In genomic region chr5:12793373-12793772, GRCh38 we compare ENCODE assay signal across 38 cellular contexts.
"Had no signal": no experiment of that assay in that cellular context is flagged by ENCODE, and none has a peak within 500 bp of the region (broad histone marks: within the 10 kb centered on the region; RNA-seq: fewer than 3 reads in every experiment).

No MANE protein-coding gene starts in this region.

- H3K27ac Mint-ChIP-seq: activated B cell treated with CpG ODN at 0.5 μM for 24 hours; activated CD4-positive, alpha-beta memory T cell treated with anti-CD3 and anti-CD28 coated beads for 36 hours; activated CD4-positive, alpha-beta T cell treated with anti-CD3 and anti-CD28 coated beads, Interleukin-2, amount 10 ng/mL, durations not matched to agents 24 days and 14 days; activated CD8-positive, alpha-beta T cell treated with anti-CD3 and anti-CD28 coated beads for 36 hours; activated naive CD4-positive, alpha-beta T cell treated with anti-CD3 and anti-CD28 coated beads for 36 hours; activated naive CD4-positive, alpha-beta T cell treated with anti-CD3 and anti-CD28 coated beads, Interleukin-2, amount 50 U/mL, for 72 hours; activated naive CD8-positive, alpha-beta T cell treated with anti-CD3 and anti-CD28 coated beads for 36 hours; activated T-cell treated with anti-CD3 and anti-CD28 coated beads, Interleukin-2, amount 50 U/mL, for 72 hours; activated T-helper 1 cell treated with anti-CD3 and anti-CD28 coated beads, Interleukin-12 subunit alpha, Interleukin-12 subunit beta, Interleukin-2, Interleukin-4 antibody, amounts not matched to agents 30 ng/mL and 10 ng/mL and 1 ng/mL, durations not matched to agents 14 hours and 24 hours and 36 hours; activated T-helper 17 cell treated with anti-CD3 and anti-CD28 coated beads, Interleukin-2, amount 50 U/mL, for 72 hours; brain; T-cell; T-helper 1 cell treated with Interleukin-12 subunit alpha and Interleukin-12 subunit beta and Interleukin-4 antibody, amounts not matched to agents 30 μg/mL and 1 μg/mL, for 36 hours; T-helper 2 cell treated with Interferon-gamma antibody and Interleukin-4, amounts not matched to agents 5 μg/mL and 100 μg/mL, for 36 hours had no signal

- H3K36me3 Mint-ChIP-seq: activated CD4-positive, alpha-beta memory T cell treated with anti-CD3 and anti-CD28 coated beads for 36 hours; activated naive CD8-positive, alpha-beta T cell treated with anti-CD3 and anti-CD28 coated beads for 36 hours; brain; T-cell had no signal

- DNase-seq: activated B cell treated with CpG ODN at 0.5 μM for 24 hours; activated CD4-positive, alpha-beta memory T cell treated with anti-CD3 and anti-CD28 coated beads for 36 hours; activated CD4-positive, alpha-beta T cell treated with anti-CD3 and anti-CD28 coated beads for 4 hours; activated CD4-positive, alpha-beta T cell treated with anti-CD3 and anti-CD28 coated beads, Interleukin-2, amount 10 ng/mL, durations not matched to agents 24 days and 14 days; activated CD4-positive, alpha-beta T cell treated with anti-CD3 and anti-CD28 coated beads, Interleukin-2, amount 50 U/mL, for 1 hour; activated CD4-positive, alpha-beta T cell treated with anti-CD3 and anti-CD28 coated beads, Interleukin-2, amount 50 U/mL, for 4 hours; activated CD4-positive, CD25-positive, alpha-beta regulatory T cell treated with anti-CD3 and anti-CD28 coated beads, Interleukin-2, amount 50 U/mL, for 72 hours; activated CD8-positive, alpha-beta memory T cell treated with anti-CD3 and anti-CD28 coated beads, Interleukin-2, amount 50 U/mL, for 4 hours; activated CD8-positive, alpha-beta T cell treated with anti-CD3 and anti-CD28 coated beads for 36 hours; activated effector memory CD4-positive, alpha-beta T cell treated with anti-CD3 and anti-CD28 coated beads, Interleukin-2, amount 50 U/mL, for 16 hours; activated gamma-delta T cell treated with Interleukin-2 at 50 U/mL for 16 hours; activated naive CD4-positive, alpha-beta T cell; activated naive CD4-positive, alpha-beta T cell treated with anti-CD3 and anti-CD28 coated beads for 36 hours; activated naive CD4-positive, alpha-beta T cell treated with anti-CD3 and anti-CD28 coated beads, Interleukin-2, amount 50 U/mL, for 16 hours; activated naive CD8-positive, alpha-beta T cell treated with anti-CD3 and anti-CD28 coated beads for 36 hours; activated T-cell treated with anti-CD3 and anti-CD28 coated beads for 4 hours; activated T-cell treated with anti-CD3 and anti-CD28 coated beads, Interleukin-2, amount 50 U/mL, for 1 hour; activated T-cell treated with anti-CD3 and anti-CD28 coated beads, Interleukin-2, amount 50 U/mL, for 4 hours; activated T-cell treated with anti-CD3 and anti-CD28 coated beads, Interleukin-2, amount 50 U/mL, for 72 hours; adrenal gland; amniotic stem cell; caudate nucleus; cerebellar nuclear complex; T-cell; T-helper 2 cell; T-helper 9 cell had no signal

- ATAC-seq: activated CD8-positive, alpha-beta T cell treated with anti-CD3 and anti-CD28 coated beads for 36 hours; activated naive CD4-positive, alpha-beta T cell treated with anti-CD3 and anti-CD28 coated beads, Interleukin-2, amount 50 U/mL, for 72 hours; activated T-cell treated with anti-CD3 and anti-CD28 coated beads, Interleukin-2, amount 50 U/mL, for 4 hours; activated T-cell treated with anti-CD3 and anti-CD28 coated beads, Interleukin-2, amount 50 U/mL, for 72 hours; activated T-helper 17 cell treated with anti-CD3 and anti-CD28 coated beads, Interleukin-2, amount 50 U/mL, for 72 hours; T-cell had no signal

- H3K4me1 ChIP-seq: adrenal gland, ascending aorta had no signal

- H3K9me3 ChIP-seq: adrenal gland, ascending aorta had no signal

- H3K27me3 Mint-ChIP-seq: activated B cell treated with CpG ODN at 0.5 μM for 24 hours; activated CD4-positive, alpha-beta memory T cell treated with anti-CD3 and anti-CD28 coated beads for 36 hours; activated CD4-positive, alpha-beta T cell treated with anti-CD3 and anti-CD28 coated beads, Interleukin-2, amount 10 ng/mL, durations not matched to agents 24 days and 14 days; activated CD8-positive, alpha-beta T cell treated with anti-CD3 and anti-CD28 coated beads for 36 hours; activated naive CD8-positive, alpha-beta T cell treated with anti-CD3 and anti-CD28 coated beads for 36 hours; activated T-helper 17 cell treated with anti-CD3 and anti-CD28 coated beads, Interleukin-2, amount 50 U/mL, for 72 hours; central memory CD8-positive, alpha-beta T cell; T-cell had no signal

- H3K4me3 ChIP-seq: adrenal gland, ascending aorta, cardiac muscle cell had no signal

- H3K27ac ChIP-seq: adrenal gland, ascending aorta, cardiac muscle cell, VCaP had no signal

- H3K27me3 ChIP-seq: adrenal gland, ascending aorta, cardiac muscle cell had no signal

- H3K4me3 Mint-ChIP-seq: activated B cell treated with CpG ODN at 0.5 μM for 24 hours; activated CD4-positive, alpha-beta memory T cell treated with anti-CD3 and anti-CD28 coated beads for 36 hours; activated CD4-positive, alpha-beta T cell treated with anti-CD3 and anti-CD28 coated beads, Interleukin-2, amount 10 ng/mL, durations not matched to agents 24 days and 14 days; activated CD8-positive, alpha-beta T cell treated with anti-CD3 and anti-CD28 coated beads for 36 hours; activated naive CD4-positive, alpha-beta T cell treated with anti-CD3 and anti-CD28 coated beads for 36 hours; activated naive CD8-positive, alpha-beta T cell treated with anti-CD3 and anti-CD28 coated beads for 36 hours; activated T-cell treated with anti-CD3 and anti-CD28 coated beads, Interleukin-2, amount 50 U/mL, for 4 hours; activated T-cell treated with anti-CD3 and anti-CD28 coated beads, Interleukin-2, amount 50 U/mL, for 72 hours; activated T-helper 1 cell treated with anti-CD3 and anti-CD28 coated beads, Interleukin-12 subunit alpha, Interleukin-12 subunit beta, Interleukin-2, Interleukin-4 antibody, amounts not matched to agents 30 ng/mL and 10 ng/mL and 1 ng/mL, durations not matched to agents 14 hours and 24 hours and 36 hours; activated T-helper 17 cell treated with anti-CD3 and anti-CD28 coated beads, Interleukin-2, amount 50 U/mL, for 72 hours; brain; central memory CD8-positive, alpha-beta T cell; T-cell; T-helper 1 cell treated with Interleukin-12 subunit alpha and Interleukin-12 subunit beta and Interleukin-4 antibody, amounts not matched to agents 30 μg/mL and 1 μg/mL, for 36 hours; T-helper 2 cell treated with Interferon-gamma antibody and Interleukin-4, amounts not matched to agents 5 μg/mL and 100 μg/mL, for 36 hours had no signal

- H3K36me3 ChIP-seq: adrenal gland, ascending aorta, cardiac muscle cell had no signal

- H3K4me1 Mint-ChIP-seq: activated B cell treated with CpG ODN at 0.5 μM for 24 hours; activated CD4-positive, alpha-beta T cell treated with anti-CD3 and anti-CD28 coated beads, Interleukin-2, amount 10 ng/mL, durations not matched to agents 24 days and 14 days; activated naive CD8-positive, alpha-beta T cell treated with anti-CD3 and anti-CD28 coated beads for 36 hours; activated T-helper 17 cell treated with anti-CD3 and anti-CD28 coated beads, Interleukin-2, amount 50 U/mL, for 72 hours; brain; central memory CD8-positive, alpha-beta T cell; T-cell had no signal

- FAIRE-seq: bronchial epithelial cell, TTC549 had no signal
